ENCODE assay signal across 25 cellular contexts in genomic region chr6:110298916-110299315, GRCh38. TPM values are rescaled to one million over a fixed set of nuclear protein-coding genes. Genes with fewer than 3 reads are reported as not detected.
"Had no signal": no experiment of that assay in that cellular context is flagged by ENCODE, and none has a peak within 500 bp of the region (broad histone marks: within the 10 kb centered on the region; RNA-seq: fewer than 3 reads in every experiment).

No MANE protein-coding gene starts in this region.

- H3K4me3 Mint-ChIP-seq: activated naive CD8-positive, alpha-beta T cell treated with anti-CD3 and anti-CD28 coated beads, Interleukin-2, amount 10 ng/mL, durations not matched to agents 7 days and 5 days; activated T-cell treated with anti-CD3 and anti-CD28 coated beads, Interleukin-2, amount 50 U/mL, for 72 hours; T-helper 17 cell; WTC11 had no signal

- H3K27ac Mint-ChIP-seq: activated naive CD8-positive, alpha-beta T cell treated with anti-CD3 and anti-CD28 coated beads, Interleukin-2, amount 10 ng/mL, durations not matched to agents 7 days and 5 days; activated T-cell treated with anti-CD3 and anti-CD28 coated beads, Interleukin-2, amount 50 U/mL, for 72 hours; T-helper 17 cell; WTC11 had no signal

- DNase-seq: activated CD4-positive, alpha-beta T cell treated with anti-CD3 and anti-CD28 coated beads for 48 hours; activated CD4-positive, alpha-beta T cell treated with anti-CD3 and anti-CD28 coated beads, Interleukin-2, amount 50 U/mL, for 48 hours; activated CD4-positive, CD25-positive, alpha-beta regulatory T cell treated with anti-CD3 and anti-CD28 coated beads, Interleukin-2, amount 50 U/mL, for 72 hours; activated CD8-positive, alpha-beta memory T cell treated with anti-CD3 and anti-CD28 coated beads for 24 hours; activated naive CD4-positive, alpha-beta T cell treated with anti-CD3 and anti-CD28 coated beads, Interleukin-2, amount 50 U/mL, for 16 hours; activated naive CD8-positive, alpha-beta T cell treated with anti-CD3 and anti-CD28 coated beads, Interleukin-2, amount 10 ng/mL, durations not matched to agents 7 days and 5 days; activated T-cell treated with anti-CD3 and anti-CD28 coated beads, Interleukin-2, amount 50 U/mL, for 72 hours; adrenal gland; anterior cingulate cortex; MG63; MV-4-11; NCI-H1092 treated with DMSO at 0.1 percent for 48 hours; NCI-H1417 treated with DMSO at 0.1 percent for 48 hours; NCI-H1694; NCI-H2029; NCI-H2107; NCI-H345; NCI-H510A; NK-92 treated with Interleukin-12 subunit alpha and Interleukin-12 subunit beta, amount 100 ng/mL, for 24 hours; PC-3; SHP77; T-helper 17 cell; T-helper 9 cell had no signal

- H3K9me3 Mint-ChIP-seq: activated T-cell treated with anti-CD3 and anti-CD28 coated beads, Interleukin-2, amount 50 U/mL, for 72 hours had no signal

- ATAC-seq: activated T-cell treated with anti-CD3 and anti-CD28 coated beads, Interleukin-2, amount 50 U/mL, for 72 hours; PC-3; T-helper 17 cell; WTC11 had no signal

- H3K4me3 ChIP-seq: adrenal gland, MG63, SJSA1 had no signal

- H3K36me3 Mint-ChIP-seq: activated naive CD8-positive, alpha-beta T cell treated with anti-CD3 and anti-CD28 coated beads, Interleukin-2, amount 10 ng/mL, durations not matched to agents 7 days and 5 days; WTC11 had no signal

RNA-seq across cellular contexts. Expression of gene METTL24, which starts 59.2 kb away (rescaled TPM):
- total RNA-seq: activated T-cell treated with anti-CD3 and anti-CD28 coated beads, Interleukin-2, amount 50 U/mL, for 72 hours; PC-3; T-helper 17 cell had no signal
